Comparison of ENCODE assay signal across 31 cellular contexts in genomic region chr4:36039031-36039430, GRCh38.
A peak's percentile ranks its signal among the peaks of the same experiment; 100 is the strongest.
DNase-seq lines count a peak whose midpoint lies in the region; ATAC-seq, FAIRE-seq and TF ChIP-seq lines count a peak whose summit lies in the region.
"Had no signal": no experiment of that assay in that cellular context is flagged by ENCODE, and none has a peak within 500 bp of the region (broad histone marks: within the 10 kb centered on the region; RNA-seq: fewer than 3 reads in every experiment).

No MANE protein-coding gene starts in this region.

- no peak overlapping the region for H2BK15ac ChIP-seq in H1 (ENCODE audit: low read length)

- H3K79me2 ChIP-seq in GM23338 (replicated peaks; ENCODE audit: insufficient read depth) (no peaks in the 10 kb centered on the region), H1 (ENCODE audit: control insufficient read depth in 1 of 2, insufficient read depth in 2 of 2, low read length in 2 of 2) (no peaks in the 10 kb centered on the region), hepatocyte (no peaks in the 10 kb centered on the region)

- no peak overlapping the region for H3K4me3 Mint-ChIP-seq in GM23338
- no peak overlapping the region for H3K4me3 Mint-ChIP-seq in CD8-positive, alpha-beta memory T cell
- H3K4me3 Mint-ChIP-seq: activated CD4-positive, alpha-beta memory T cell treated with anti-CD3 and anti-CD28 coated beads for 36 hours; activated naive CD8-positive, alpha-beta T cell treated with anti-CD3 and anti-CD28 coated beads, Interleukin-2, amount 10 ng/mL, durations not matched to agents 7 days and 5 days; natural killer cell; stimulated activated effector memory CD8-positive, alpha-beta T cell treated with anti-CD3 and anti-CD28 coated beads, Interleukin-12 subunit alpha, Interleukin-12 subunit beta, amount 100 ng/mL, for 72 hours; T-cell had no signal

- H3K79me1 ChIP-seq in H1 (ENCODE audit: low read depth, low read length): no peaks in the 10 kb centered on the region

- H3K4me1 Mint-ChIP-seq in GM23338: peaks cover 13% of the 10 kb centered on the region
- no peaks in the 10 kb centered on the region for H3K4me1 Mint-ChIP-seq in CD8-positive, alpha-beta memory T cell
- H3K4me1 Mint-ChIP-seq: activated naive CD8-positive, alpha-beta T cell treated with anti-CD3 and anti-CD28 coated beads, Interleukin-2, amount 10 ng/mL, durations not matched to agents 7 days and 5 days; natural killer cell; stimulated activated effector memory CD8-positive, alpha-beta T cell treated with anti-CD3 and anti-CD28 coated beads, Interleukin-12 subunit alpha, Interleukin-12 subunit beta, amount 100 ng/mL, for 72 hours; T-cell had no signal

- no peak overlapping the region for H3K27ac ChIP-seq in BLaER1 treated with 17β-estradiol and CSF1 and Interleukin-3, amounts not matched to agents 10 nM and 100 nM
- H3K27ac ChIP-seq in GM23338 (ENCODE audit: low read depth): no peak overlapping the region
- no peak overlapping the region for H3K27ac ChIP-seq in H1 (ENCODE audit: low read depth, low read length)
- no peak overlapping the region for H3K27ac ChIP-seq in CD8-positive, alpha-beta memory T cell (ENCODE audit: low read depth, low read length)
- no peak overlapping the region for H3K27ac ChIP-seq in hepatocyte
- H3K27ac ChIP-seq: heart right ventricle, SJCRH30 had no signal

- H3K4me1 ChIP-seq in BLaER1 treated with 17β-estradiol and CSF1 and Interleukin-3, amounts not matched to agents 10 nM and 100 nM: peaks cover 0 to 9% (median 6%) of the 10 kb centered on the region in 10 experiments; a peak in 8 of 20 replicates
- H3K4me1 ChIP-seq in GM23338 (ENCODE audit: insufficient read depth): peaks cover 8% of the 10 kb centered on the region; the same call in 1 of the 2 replicates
- H3K4me1 ChIP-seq in H1 (replicated peaks in 1 of 4; ENCODE audit: control insufficient read depth in 3 of 4, insufficient read depth in 4 of 4, low read length in 3 of 4): no peaks in the 10 kb centered on the region
- no peaks in the 10 kb centered on the region for H3K4me1 ChIP-seq in CD8-positive, alpha-beta memory T cell (ENCODE audit: insufficient read depth, low read length)
- H3K4me1 ChIP-seq in hepatocyte (ENCODE audit: insufficient read depth): no peaks in the 10 kb centered on the region
- H3K4me1 ChIP-seq: heart right ventricle, SJCRH30 had no signal

- H2BK20ac ChIP-seq in H1 (ENCODE audit: low read length): no peak overlapping the region

- DNase-seq in GM23338 (ENCODE audit: low spot score) (peak; percentile 42), NCI-H69 (lab: John Stamatoyannopoulos, UW) (peak; percentile 3), H1 (ENCODE audit: low read depth in 1 of 2, low spot score in 2 of 2) (no peak), hepatocyte (ENCODE audit: low spot score) (no peak), HuH-7 (ENCODE audit: low spot score) (no peak), iPS-NIHi7 (ENCODE audit: extremely low spot score) (no peak)
- no peak for DNase-seq in CD8-positive, alpha-beta memory T cell
- DNase-seq: ACHN; activated CD4-positive, alpha-beta memory T cell treated with anti-CD3 and anti-CD28 coated beads for 36 hours; activated CD8-positive, alpha-beta memory T cell treated with anti-CD3 and anti-CD28 coated beads, Interleukin-2, amount 50 U/mL, for 48 hours; activated naive CD8-positive, alpha-beta T cell treated with anti-CD3 and anti-CD28 coated beads, Interleukin-2, amount 10 ng/mL, durations not matched to agents 7 days and 5 days; erythroblast; GOT3; heart right ventricle; Kasumi-1; left ventricle myocardium superior; midbrain; natural killer cell; NCI-H1048; NCI-H1930; NCI-H345; NK-92 treated with Interleukin-12 subunit alpha and Interleukin-12 subunit beta, amount 100 ng/mL, for 24 hours; SJCRH30; stimulated activated CD4-positive, alpha-beta T cell treated with anti-CD3 and anti-CD28 coated beads, Interleukin-2, amount 100 ng/mL, for 48 hours; T-cell had no signal

- H3K27me3 Mint-ChIP-seq in GM23338 (ENCODE audit: insufficient read depth, low read depth, poor library complexity): no peaks in the 10 kb centered on the region
- no peaks in the 10 kb centered on the region for H3K27me3 Mint-ChIP-seq in CD8-positive, alpha-beta memory T cell
- H3K27me3 Mint-ChIP-seq: activated CD4-positive, alpha-beta memory T cell treated with anti-CD3 and anti-CD28 coated beads for 36 hours; activated naive CD8-positive, alpha-beta T cell treated with anti-CD3 and anti-CD28 coated beads, Interleukin-2, amount 10 ng/mL, durations not matched to agents 7 days and 5 days; T-cell had no signal

- POLR2A ChIA-PET in H1 (lab: Charles Lee; ENCODE audit: partially characterized antibody): no interaction called here
- POLR2A ChIA-PET in CD8-positive, alpha-beta memory T cell (lab: Charles Lee): no interaction called here

- TF ChIP-seq CTCF in GM23338 (conservative IDR thresholded peaks at IDR 0.05; ENCODE audit: low read depth in 2 of 2) (peak in 1 of 2 experiments; percentile 22; a peak in 3 of 4 replicates), H1 (IDR thresholded peaks at IDR 0.05; ENCODE audit: control extremely low read depth in 1 of 3, insufficient read depth in 1 of 3, low read depth in 1 of 3, low read length in 3 of 3) (peak; percentile 16 to 31 (median 18); a peak in 3 of 4 replicates), hepatocyte (IDR thresholded peaks at IDR 0.05; ENCODE audit: poor library complexity) (no peak)

- H3K9me2 ChIP-seq in GM23338 (ENCODE audit: insufficient read depth) (no peaks in the 10 kb centered on the region), hepatocyte (replicated peaks; ENCODE audit: insufficient read depth) (no peaks in the 10 kb centered on the region)

- H3K14ac ChIP-seq in H1 (ENCODE audit: insufficient read length): no peak overlapping the region

- H3K23ac ChIP-seq in H1 (ENCODE audit: insufficient read length): no peak overlapping the region

- H3K36me3 Mint-ChIP-seq in GM23338 (ENCODE audit: low read depth): no peaks in the 10 kb centered on the region
- H3K36me3 Mint-ChIP-seq in CD8-positive, alpha-beta memory T cell: peaks cover 13 to 59% (median 17%) of the 10 kb centered on the region in 3 donors
- H3K36me3 Mint-ChIP-seq: activated naive CD8-positive, alpha-beta T cell treated with anti-CD3 and anti-CD28 coated beads, Interleukin-2, amount 10 ng/mL, durations not matched to agents 7 days and 5 days; stimulated activated effector memory CD8-positive, alpha-beta T cell treated with anti-CD3 and anti-CD28 coated beads, Interleukin-12 subunit alpha, Interleukin-12 subunit beta, amount 100 ng/mL, for 72 hours had no signal

- peak; percentile 57; the same call in 2 of the 3 replicates for ATAC-seq in GM23338
- ATAC-seq: heart right ventricle; left ventricle myocardium superior; natural killer cell; stimulated activated effector memory CD8-positive, alpha-beta T cell treated with anti-CD3 and anti-CD28 coated beads, Interleukin-12 subunit alpha, Interleukin-12 subunit beta, amount 100 ng/mL, for 72 hours; T-cell had no signal

- H4K20me1 ChIP-seq in BLaER1 treated with 17β-estradiol and CSF1 and Interleukin-3, amounts not matched to agents 10 nM and 100 nM: no peaks in the 10 kb centered on the region
- H4K20me1 ChIP-seq in GM23338 (replicated peaks; ENCODE audit: insufficient read depth): no peaks in the 10 kb centered on the region
- no peaks in the 10 kb centered on the region for H4K20me1 ChIP-seq in H1 (replicated peaks in 1 of 2; ENCODE audit: control insufficient read depth in 1 of 2, insufficient read depth in 2 of 2, low read length in 2 of 2)
- H4K20me1 ChIP-seq in hepatocyte (ENCODE audit: insufficient read depth, poor library complexity, severe bottlenecking): no peaks in the 10 kb centered on the region

- no peak for TF ChIP-seq POLR2A in H1 (IDR thresholded peaks at IDR 0.05; ENCODE audit: control extremely low read depth in 1 of 2, low read depth in 2 of 2, low read length in 2 of 2)

- no peak overlapping the region for H3K4ac ChIP-seq in H1 (replicated peaks; ENCODE audit: insufficient read length, low read depth, low read length)

- peaks cover 0 to 8% (median 3%) of the 10 kb centered on the region in 11 experiments; a peak in 3 of 22 replicates for H3K9me3 ChIP-seq in BLaER1 treated with 17β-estradiol and CSF1 and Interleukin-3, amounts not matched to agents 10 nM and 100 nM (replicated peaks in 1 of 11)
- no peaks in the 10 kb centered on the region for H3K9me3 ChIP-seq in H1 (ENCODE audit: insufficient read depth in 2 of 2, low read depth in 1 of 2, low read length in 1 of 2)
- peaks cover 3% of the 10 kb centered on the region for H3K9me3 ChIP-seq in CD8-positive, alpha-beta memory T cell (ENCODE audit: low read length)
- no peaks in the 10 kb centered on the region for H3K9me3 ChIP-seq in hepatocyte (ENCODE audit: low read depth)
- H3K9me3 ChIP-seq: SJCRH30 had no signal

- H3K9ac ChIP-seq in BLaER1 treated with 17β-estradiol and CSF1 and Interleukin-3, amounts not matched to agents 10 nM and 100 nM: no peak overlapping the region
- no peak overlapping the region for H3K9ac ChIP-seq in H1 (replicated peaks in 1 of 4; ENCODE audit: extremely low read depth in 1 of 4, low read depth in 3 of 4, low read length in 3 of 4)

- no peaks in the 10 kb centered on the region for H3F3A ChIP-seq in GM23338 (replicated peaks; ENCODE audit: low read depth)

- TF ChIP-seq RAD21 in H1 (IDR thresholded peaks at IDR 0.05 in 1 of 2, conservative IDR thresholded peaks at IDR 0.05 in 1 of 2; ENCODE audit: low read depth in 2 of 2, low read length in 2 of 2): peak; percentile 37 to 43

- no peak overlapping the region for H4K8ac ChIP-seq in H1 (ENCODE audit: extremely low read depth, insufficient read depth, low read length)

- WGBS in H1 (ENCODE audit: extremely low coverage in 1 of 2, insufficient coverage in 1 of 2, insufficient read length in 1 of 2, insufficient replicate concordance in 2 of 2, low coverage in 1 of 2, low lambda C conversion rate in 2 of 2, missing lambda C conversion rate in 1 of 2), 2 experiments: 75% methylated on average over 2 of the region's 2 CpGs; no CpG with 5 or more reads in 1 of the 2 experiments
- WGBS in hepatocyte (ENCODE audit: low lambda C conversion rate, missing lambda C conversion rate): 73% methylated on average over 2 of the region's 2 CpGs

- CTCF ChIA-PET in H1 (lab: Charles Lee; ENCODE audit: partially characterized antibody): interaction anchor here (0.5 to 1.2 kb wide), 2 partner anchors 153 to 313 kb away, joined by 3 to 4 read pairs; no protein-coding TSS in a partner anchor
- CTCF ChIA-PET in CD8-positive, alpha-beta memory T cell (lab: Charles Lee): no interaction called here

- H4K5ac ChIP-seq in H1 (ENCODE audit: insufficient read length, low read depth, low read length): no peak overlapping the region

- H3K27ac Mint-ChIP-seq in GM23338: no peak overlapping the region; the same call in 1 of the 2 replicates
- H3K27ac Mint-ChIP-seq in CD8-positive, alpha-beta memory T cell: no peak overlapping the region
- H3K27ac Mint-ChIP-seq: activated CD4-positive, alpha-beta memory T cell treated with anti-CD3 and anti-CD28 coated beads for 36 hours; activated naive CD8-positive, alpha-beta T cell treated with anti-CD3 and anti-CD28 coated beads, Interleukin-2, amount 10 ng/mL, durations not matched to agents 7 days and 5 days; activated T-helper 2 cell treated with anti-CD3 and anti-CD28 coated beads, Interferon-gamma antibody, Interleukin-2, Interleukin-4, amounts not matched to agents 10 μg/mL and 5 μg/mL and 100 μg/mL, durations not matched to agents 14 hours and 24 hours and 36 hours; natural killer cell; stimulated activated effector memory CD8-positive, alpha-beta T cell treated with anti-CD3 and anti-CD28 coated beads, Interleukin-12 subunit alpha, Interleukin-12 subunit beta, amount 100 ng/mL, for 72 hours; T-cell had no signal

- H3K4me3 ChIP-seq in BLaER1 treated with 17β-estradiol and CSF1 and Interleukin-3, amounts not matched to agents 10 nM and 100 nM: no peak overlapping the region
- H3K4me3 ChIP-seq in GM23338 (no peak overlapping the region), H1 (ENCODE audit: extremely low read depth in 1 of 4, insufficient read depth in 2 of 4, low read depth in 3 of 4, low read length in 4 of 4) (no peak overlapping the region), hepatocyte (no peak overlapping the region)
- H3K4me3 ChIP-seq in CD8-positive, alpha-beta memory T cell (ENCODE audit: low read length): no peak overlapping the region
- H3K4me3 ChIP-seq: heart right ventricle, SJCRH30, smooth muscle cell had no signal

- no peaks in the 10 kb centered on the region for H3K23me2 ChIP-seq in H1 (ENCODE audit: low read depth, low read length)

- H2BK12ac ChIP-seq in H1 (ENCODE audit: low read depth, low read length): no peak overlapping the region

- no peak for TF ChIP-seq EP300 in H1 (IDR thresholded peaks at IDR 0.05; ENCODE audit: borderline replicate concordance in 1 of 2, low read depth in 2 of 2, low read length in 2 of 2)

- no peak overlapping the region for H2AK5ac ChIP-seq in H1 (ENCODE audit: low read depth, low read length)

- H3K18ac ChIP-seq in H1 (ENCODE audit: extremely low read depth, low read length): no peak overlapping the region

- H4K91ac ChIP-seq in H1 (replicated peaks; ENCODE audit: insufficient read length, low read length): no peak overlapping the region

- H2AFZ ChIP-seq in GM23338 (no peak overlapping the region), H1 (ENCODE audit: low read length) (0 out of 2 replicates have a peak overlapping the region, but pooled peaks have one; percentile 2), hepatocyte (no peak overlapping the region)

- H3K4me2 ChIP-seq in BLaER1 treated with 17β-estradiol and CSF1 and Interleukin-3, amounts not matched to agents 10 nM and 100 nM: peak overlapping the region in 6 of 11 experiments; percentile 3 to 48 (median 26); a peak in 9 of 22 replicates
- H3K4me2 ChIP-seq in GM23338: no peak overlapping the region
- no peak overlapping the region for H3K4me2 ChIP-seq in H1 (ENCODE audit: insufficient read depth in 1 of 2, low read depth in 2 of 2, low read length in 2 of 2)
- H3K4me2 ChIP-seq in hepatocyte: no peak overlapping the region
- H3K4me2 ChIP-seq: smooth muscle cell had no signal

- H3K9me3 Mint-ChIP-seq in GM23338: no peaks in the 10 kb centered on the region
- peaks cover 0 to 4% (median 0%) of the 10 kb centered on the region in 5 donors for H3K9me3 Mint-ChIP-seq in CD8-positive, alpha-beta memory T cell
- H3K9me3 Mint-ChIP-seq: natural killer cell; stimulated activated effector memory CD8-positive, alpha-beta T cell treated with anti-CD3 and anti-CD28 coated beads, Interleukin-12 subunit alpha, Interleukin-12 subunit beta, amount 100 ng/mL, for 72 hours had no signal

- no peak overlapping the region for H2BK5ac ChIP-seq in H1 (ENCODE audit: low read depth, low read length)

- no peaks in the 10 kb centered on the region for H3K27me3 ChIP-seq in BLaER1 treated with 17β-estradiol and CSF1 and Interleukin-3, amounts not matched to agents 10 nM and 100 nM
- H3K27me3 ChIP-seq in GM23338 (ENCODE audit: insufficient read depth) (no peaks in the 10 kb centered on the region), H1 (replicated peaks in 1 of 4; ENCODE audit: control insufficient read depth in 3 of 4, extremely low read depth in 1 of 4, insufficient read depth in 3 of 4, low read length in 3 of 4) (no peaks in the 10 kb centered on the region), hepatocyte (no peaks in the 10 kb centered on the region)
- H3K27me3 ChIP-seq in CD8-positive, alpha-beta memory T cell (ENCODE audit: insufficient read depth, low read length, poor library complexity, severe bottlenecking): no peaks in the 10 kb centered on the region
- H3K27me3 ChIP-seq: heart right ventricle, SJCRH30 had no signal

- no peak overlapping the region for H3K56ac ChIP-seq in H1 (replicated peaks; ENCODE audit: insufficient read length, low read depth, low read length)

- H2BK120ac ChIP-seq in H1 (replicated peaks; ENCODE audit: low read depth, low read length): no peak overlapping the region

- no peak for FAIRE-seq in H1 (lab: Jason Lieb, UNC)
- FAIRE-seq: D721Med, GM18507 had no signal

- H3K36me3 ChIP-seq in BLaER1 treated with 17β-estradiol and CSF1 and Interleukin-3, amounts not matched to agents 10 nM and 100 nM: peaks cover 0 to 20% (median 0%) of the 10 kb centered on the region in 11 experiments; a peak in 2 of 22 replicates
- H3K36me3 ChIP-seq in GM23338 (ENCODE audit: insufficient read depth): no peaks in the 10 kb centered on the region
- no peaks in the 10 kb centered on the region for H3K36me3 ChIP-seq in H1 (ENCODE audit: control insufficient read depth in 2 of 4, insufficient read depth in 4 of 4, low read length in 3 of 4)
- no peaks in the 10 kb centered on the region for H3K36me3 ChIP-seq in CD8-positive, alpha-beta memory T cell (ENCODE audit: insufficient read depth, low read length)
- no peaks in the 10 kb centered on the region for H3K36me3 ChIP-seq in hepatocyte (replicated peaks; ENCODE audit: insufficient read depth, low read depth)
- H3K36me3 ChIP-seq: heart right ventricle, SJCRH30 had no signal

Comparison
In these comparisons a context has a peak if more than half of its experiments do, and no peak if none do; other contexts are left out.
1. H3K4me2 ChIP-seq: peak in BLaER1 treated with 17β-estradiol and CSF1 and Interleukin-3, amounts not matched to agents 10 nM and 100 nM (6 of 11); none in GM23338 (single experiment), H1 (0 of 2) and hepatocyte (single experiment).
2. DNase-seq: peak in GM23338 (single experiment) and NCI-H69 (single experiment); none in H1 (0 of 2), CD8-positive, alpha-beta memory T cell (0 of 5), hepatocyte (single experiment), HuH-7 (single experiment) and iPS-NIHi7 (single experiment).